12 cellular contexts compared by ENCODE assay signal in genomic region chr6:30880563-30881252, GRCh38. TPM values are rescaled to one million over a fixed set of nuclear protein-coding genes. Genes with fewer than 3 reads are reported as not detected.
DNase-seq lines count a peak whose midpoint lies in the region; ATAC-seq and TF ChIP-seq lines count a peak whose summit lies in the region.
"Had no signal": no experiment of that assay in that cellular context is flagged by ENCODE, and none has a peak within 500 bp of the region (broad histone marks: within the 10 kb centered on the region; RNA-seq: fewer than 3 reads in every experiment).

No MANE protein-coding gene starts in this region.

- peak overlapping the region; percentile 88 for H3K27ac Mint-ChIP-seq in WTC11
- H3K27ac Mint-ChIP-seq in stimulated activated memory B cell treated with anti-CD40 and anti-IgM and Interleukin-4, amounts not matched to agents 10 μg/mL and 1 μg/mL and 100 μg/mL, for 72 hours = peak overlapping the region; percentile 87

- H3K9me3 Mint-ChIP-seq in WTC11 = no peaks in the 10 kb centered on the region
- no peaks in the 10 kb centered on the region for H3K9me3 Mint-ChIP-seq in stimulated activated memory B cell treated with anti-CD40 and anti-IgM and Interleukin-4, amounts not matched to agents 10 μg/mL and 1 μg/mL and 100 μg/mL, for 72 hours
- H3K9me3 Mint-ChIP-seq: activated naive CD4-positive, alpha-beta T cell treated with anti-CD3 and anti-CD28 coated beads, Interleukin-2, amount 50 U/mL, for 24 hours had no signal

- CTCF ChIA-PET in WTC11 (lab: Charles Lee) = interaction anchor here (0.6 to 13.3 kb wide), 19 partner anchors 9 to 398 kb away, joined by 3 to 164 read pairs (median 4); partner anchors contain the start of gene VARS2

- peaks cover 72% of the 10 kb centered on the region for H3K4me1 Mint-ChIP-seq in WTC11
- peaks cover 62% of the 10 kb centered on the region for H3K4me1 Mint-ChIP-seq in stimulated activated memory B cell treated with anti-CD40 and anti-IgM and Interleukin-4, amounts not matched to agents 10 μg/mL and 1 μg/mL and 100 μg/mL, for 72 hours

- H3K27me3 Mint-ChIP-seq in WTC11 (ENCODE audit: low read depth) = no peaks in the 10 kb centered on the region
- H3K27me3 Mint-ChIP-seq in stimulated activated memory B cell treated with anti-CD40 and anti-IgM and Interleukin-4, amounts not matched to agents 10 μg/mL and 1 μg/mL and 100 μg/mL, for 72 hours = no peaks in the 10 kb centered on the region
- H3K27me3 Mint-ChIP-seq: activated naive CD4-positive, alpha-beta T cell treated with anti-CD3 and anti-CD28 coated beads, Interleukin-2, amount 50 U/mL, for 24 hours had no signal

- H3K36me3 Mint-ChIP-seq in WTC11 = no peaks in the 10 kb centered on the region
- no peaks in the 10 kb centered on the region for H3K36me3 Mint-ChIP-seq in stimulated activated memory B cell treated with anti-CD40 and anti-IgM and Interleukin-4, amounts not matched to agents 10 μg/mL and 1 μg/mL and 100 μg/mL, for 72 hours
- H3K36me3 Mint-ChIP-seq: activated naive CD4-positive, alpha-beta T cell treated with anti-CD3 and anti-CD28 coated beads, Interleukin-2, amount 50 U/mL, for 24 hours had no signal

- no peak for TF ChIP-seq CTCF in WTC11 (IDR thresholded peaks at IDR 0.05)

- POLR2A ChIA-PET in WTC11 (lab: Charles Lee) = interaction anchor here (0.5 to 3.3 kb wide), 12 partner anchors 24 to 192 kb away, joined by 3 to 25 read pairs (median 5); partner anchors contain the start of gene VARS2

- peak overlapping the region; percentile 93 for H3K4me3 Mint-ChIP-seq in WTC11
- H3K4me3 Mint-ChIP-seq in stimulated activated memory B cell treated with anti-CD40 and anti-IgM and Interleukin-4, amounts not matched to agents 10 μg/mL and 1 μg/mL and 100 μg/mL, for 72 hours = no peak overlapping the region
- H3K4me3 Mint-ChIP-seq: activated naive CD4-positive, alpha-beta T cell treated with anti-CD3 and anti-CD28 coated beads, Interleukin-2, amount 50 U/mL, for 24 hours had no signal

- peak; percentile 11 to 87 (median 83) for DNase-seq in NCI-H1417 (lab: John Stamatoyannopoulos, UW)
- no peak for DNase-seq in NCI-H1417 treated with DMSO at 0.1 percent for 48 hours (lab: John Stamatoyannopoulos, UW)
- peak; percentile 77 for DNase-seq in WTC11 (ENCODE audit: low spot score)
- peak; percentile 79 for DNase-seq in medulla oblongata (ENCODE audit: extremely low spot score)
- DNase-seq in activated T-cell treated with anti-CD3 and anti-CD28 coated beads, Interleukin-2, amount 50 U/mL, for 48 hours = no peak
- no peak for DNase-seq in activated CD8-positive, alpha-beta memory T cell treated with anti-CD3 and anti-CD28 coated beads, Interleukin-2, amount 50 U/mL, for 48 hours
- no peak for DNase-seq in NAMALWA (ENCODE audit: low spot score)
- DNase-seq: 8988T, GDM1, KBM-7 had no signal

- peak; percentile 17 for ATAC-seq in WTC11
- no peak for ATAC-seq in stimulated activated memory B cell treated with anti-CD40 and anti-IgM and Interleukin-4, amounts not matched to agents 10 μg/mL and 1 μg/mL and 100 μg/mL, for 72 hours

TF ChIP-seq in WTC11, 78 proteins besides CTCF, POLR2A, EP300 and RAD21:
- TF ChIP-seq ZNF423 (CRISPR knock-in tag; IDR thresholded peaks at IDR 0.05) (0 out of 2 replicates have a peak, but pooled peaks have one; percentile 37), ATF3 (CRISPR knock-in tag; conservative IDR thresholded peaks at IDR 0.05) (no peak), E2F1 (CRISPR knock-in tag; IDR thresholded peaks at IDR 0.05) (no peak), ZNF671 (CRISPR knock-in tag; IDR thresholded peaks at IDR 0.05) (no peak), HMGA2 (CRISPR knock-in tag; IDR thresholded peaks at IDR 0.05) (no peak; the same call in 1 of the 2 replicates), TEAD1 (CRISPR knock-in tag; IDR thresholded peaks at IDR 0.05) (no peak), ETV6 (CRISPR knock-in tag; IDR thresholded peaks at IDR 0.05) (peak; percentile 45; the same call in 1 of the 2 replicates), ERG (CRISPR knock-in tag; IDR thresholded peaks at IDR 0.05) (0 out of 2 replicates have a peak, but pooled peaks have one; percentile 54), KAT7 (CRISPR knock-in tag; IDR thresholded peaks at IDR 0.05; ENCODE audit: borderline replicate concordance) (no peak), ZNF281 (CRISPR knock-in tag; IDR thresholded peaks at IDR 0.05) (no peak)

RNA-seq across cellular contexts. Expression of gene DDR1, which starts 3.6 kb away (rescaled TPM):
- total RNA-seq in WTC11 (2021) = 195 to 230 TPM (median 203 TPM) in 3 replicates

RNA-seq across cellular contexts. Expression of gene GTF2H4, which starts 27.3 kb away (rescaled TPM):
- total RNA-seq in WTC11 (2021) = 46.2 to 49.7 TPM (median 49.2 TPM) in 3 replicates

RNA-seq across cellular contexts. Expression of gene VARS2, which starts 33.3 kb away (rescaled TPM):
- 65.6 to 74.1 TPM (median 69.9 TPM) in 3 replicates for total RNA-seq in WTC11 (2021)

RNA-seq across cellular contexts. Expression of gene SFTA2, which starts 51.3 kb away (rescaled TPM):
- 0.66 to 0.80 TPM in 2 of 3 replicates, not detected in the other for total RNA-seq in WTC11 (2021)

Comparison
In these comparisons a context has a peak if more than half of its experiments do, and no peak if none do; other contexts are left out.
1. DNase-seq: peak in NCI-H1417 (3 of 3), WTC11 (single experiment) and medulla oblongata (single experiment); none in NCI-H1417 treated with DMSO at 0.1 percent for 48 hours (single experiment), activated T-cell treated with anti-CD3 and anti-CD28 coated beads, Interleukin-2, amount 50 U/mL, for 48 hours (0 of 2), activated CD8-positive, alpha-beta memory T cell treated with anti-CD3 and anti-CD28 coated beads, Interleukin-2, amount 50 U/mL, for 48 hours (single experiment) and NAMALWA (single experiment).